1 cellular context compared by ENCODE assay signal in the genomic region with DNA sequence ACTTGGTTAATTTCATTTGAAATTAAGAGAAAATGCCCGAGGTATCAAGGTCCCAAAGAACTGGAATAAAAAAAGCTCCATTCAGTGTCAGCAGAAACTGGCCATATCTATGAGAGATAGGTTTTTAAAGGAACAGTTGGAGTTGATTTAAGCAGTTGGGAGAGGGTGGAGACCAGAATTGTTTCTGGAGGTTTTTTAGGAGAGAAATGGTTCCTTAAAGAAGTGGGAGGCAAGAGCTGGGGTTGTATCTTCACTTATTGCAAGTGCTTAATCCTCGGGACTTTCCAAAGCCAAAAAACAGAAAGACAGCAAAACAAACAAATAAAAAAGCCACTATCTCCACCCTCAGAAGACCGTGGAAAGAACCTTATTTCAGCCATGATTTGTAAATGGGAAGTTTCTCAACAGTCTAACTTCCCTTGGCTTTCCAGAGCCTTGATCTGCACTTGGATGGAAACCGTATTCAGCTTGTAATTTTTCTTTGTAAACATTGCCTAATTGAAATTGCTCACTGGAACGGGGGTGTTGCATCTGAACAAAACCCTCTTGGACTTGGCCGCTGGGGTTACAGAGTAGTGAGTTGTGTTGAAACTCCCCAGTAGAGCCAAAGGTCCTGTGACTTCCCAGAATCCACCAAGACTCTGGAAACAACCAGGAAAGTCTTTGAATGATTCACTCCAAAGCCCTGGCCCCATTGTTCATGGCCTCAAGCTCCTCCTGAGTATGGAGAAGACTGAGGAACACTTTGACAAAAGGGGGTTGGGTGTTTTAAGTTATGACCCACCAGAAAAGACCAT.
TF ChIP-seq lines count a peak whose summit lies in the region.

No MANE protein-coding gene starts in this region.

TF ChIP-seq in HepG2, 621 proteins besides CTCF, POLR2A, EP300 and RAD21 (continued from another document):
- TF ChIP-seq E2F5 (CRISPR knock-in tag; conservative IDR thresholded peaks at IDR 0.05) (no peak), SMYD3 (CRISPR knock-in tag; IDR thresholded peaks at IDR 0.05) (no peak), ZNF207 (IDR thresholded peaks at IDR 0.05; ENCODE audit: borderline replicate concordance) (no peak), SMAD9 (CRISPR knock-in tag; IDR thresholded peaks at IDR 0.05) (no peak), MIER2 (CRISPR knock-in tag; IDR thresholded peaks at IDR 0.05) (no peak), SIN3A (IDR thresholded peaks at IDR 0.05; ENCODE audit: borderline replicate concordance, low read depth, low read length) (no peak), CBX5 (CRISPR knock-in tag; IDR thresholded peaks at IDR 0.05; ENCODE audit: borderline replicate concordance) (no peak; the same call in 1 of the 2 replicates), MED13 (CRISPR knock-in tag; IDR thresholded peaks at IDR 0.05) (no peak), ZNF484 (CRISPR knock-in tag; IDR thresholded peaks at IDR 0.05; ENCODE audit: borderline replicate concordance, low read depth) (no peak), MYC (CRISPR knock-in tag; IDR thresholded peaks at IDR 0.05; ENCODE audit: borderline replicate concordance) (no peak), ZNF274 (CRISPR knock-in tag; IDR thresholded peaks at IDR 0.05) (no peak), ZNF563 (CRISPR knock-in tag; IDR thresholded peaks at IDR 0.05) (no peak), ZBTB8A (CRISPR knock-in tag; IDR thresholded peaks at IDR 0.05; ENCODE audit: borderline replicate concordance, low read depth) (no peak), SETDB1 (CRISPR knock-in tag; IDR thresholded peaks at IDR 0.05; ENCODE audit: borderline replicate concordance) (no peak), SOX5 (CRISPR knock-in tag; IDR thresholded peaks at IDR 0.05; ENCODE audit: borderline replicate concordance) (0 out of 2 replicates have a peak, but pooled peaks have one; percentile 24), HIVEP1 (CRISPR knock-in tag; IDR thresholded peaks at IDR 0.05) (no peak), ZBTB44 (CRISPR knock-in tag; IDR thresholded peaks at IDR 0.05) (no peak), ZFP90 (CRISPR knock-in tag; IDR thresholded peaks at IDR 0.05; ENCODE audit: borderline replicate concordance) (no peak), ZC3H4 (CRISPR knock-in tag; IDR thresholded peaks at IDR 0.05; ENCODE audit: borderline replicate concordance) (no peak), KDM4B (CRISPR knock-in tag; IDR thresholded peaks at IDR 0.05) (no peak), PHF20 (CRISPR knock-in tag; IDR thresholded peaks at IDR 0.05) (no peak), ZBTB40 (IDR thresholded peaks at IDR 0.05) (no peak), ZBTB40 (CRISPR knock-in tag; IDR thresholded peaks at IDR 0.05) (no peak), CEBPG (CRISPR knock-in tag; IDR thresholded peaks at IDR 0.05) (peak; percentile 69), ZBTB34 (CRISPR knock-in tag; IDR thresholded peaks at IDR 0.05) (no peak), ZNF143 (CRISPR knock-in tag; IDR thresholded peaks at IDR 0.05) (peak; percentile 65), EHMT2 (IDR thresholded peaks at IDR 0.05; ENCODE audit: borderline replicate concordance, low read depth, low read length) (no peak), FOXA1 (IDR thresholded peaks at IDR 0.05) (no peak), FOXA1 (CRISPR knock-in tag; IDR thresholded peaks at IDR 0.05) (0 out of 2 replicates have a peak, but pooled peaks have one; percentile 41), REXO4 (CRISPR knock-in tag; IDR thresholded peaks at IDR 0.05; ENCODE audit: borderline replicate concordance) (no peak), SOX6 (IDR thresholded peaks at IDR 0.05) (no peak), SOX6 (CRISPR knock-in tag; IDR thresholded peaks at IDR 0.05) (peak; percentile 37; the same call in 1 of the 2 replicates), NFRKB (IDR thresholded peaks at IDR 0.05) (no peak), NRL (CRISPR knock-in tag; IDR thresholded peaks at IDR 0.05; ENCODE audit: borderline replicate concordance) (no peak), FOSL1 (CRISPR knock-in tag; IDR thresholded peaks at IDR 0.05; ENCODE audit: borderline replicate concordance) (no peak), FOXA3 (CRISPR knock-in tag; IDR thresholded peaks at IDR 0.05) (peak; percentile 72), YEATS2 (CRISPR knock-in tag; IDR thresholded peaks at IDR 0.05; ENCODE audit: borderline replicate concordance) (peak; percentile 52; the same call in 1 of the 2 replicates)
